In genomic region chr19:44723952-44724319, GRCh38 we compare ENCODE assay signal across 1 cellular context.
TF ChIP-seq lines count a peak whose summit lies in the region.

No MANE protein-coding gene starts in this region.

TF ChIP-seq in SK-N-SH, 30 proteins besides CTCF, POLR2A, EP300 and RAD21 (continued from another document):
- TF ChIP-seq REST (IDR thresholded peaks at IDR 0.05; ENCODE audit: low read depth, low read length): no peak
